ENCODE assay signal across 1 cellular context in the genomic region with DNA sequence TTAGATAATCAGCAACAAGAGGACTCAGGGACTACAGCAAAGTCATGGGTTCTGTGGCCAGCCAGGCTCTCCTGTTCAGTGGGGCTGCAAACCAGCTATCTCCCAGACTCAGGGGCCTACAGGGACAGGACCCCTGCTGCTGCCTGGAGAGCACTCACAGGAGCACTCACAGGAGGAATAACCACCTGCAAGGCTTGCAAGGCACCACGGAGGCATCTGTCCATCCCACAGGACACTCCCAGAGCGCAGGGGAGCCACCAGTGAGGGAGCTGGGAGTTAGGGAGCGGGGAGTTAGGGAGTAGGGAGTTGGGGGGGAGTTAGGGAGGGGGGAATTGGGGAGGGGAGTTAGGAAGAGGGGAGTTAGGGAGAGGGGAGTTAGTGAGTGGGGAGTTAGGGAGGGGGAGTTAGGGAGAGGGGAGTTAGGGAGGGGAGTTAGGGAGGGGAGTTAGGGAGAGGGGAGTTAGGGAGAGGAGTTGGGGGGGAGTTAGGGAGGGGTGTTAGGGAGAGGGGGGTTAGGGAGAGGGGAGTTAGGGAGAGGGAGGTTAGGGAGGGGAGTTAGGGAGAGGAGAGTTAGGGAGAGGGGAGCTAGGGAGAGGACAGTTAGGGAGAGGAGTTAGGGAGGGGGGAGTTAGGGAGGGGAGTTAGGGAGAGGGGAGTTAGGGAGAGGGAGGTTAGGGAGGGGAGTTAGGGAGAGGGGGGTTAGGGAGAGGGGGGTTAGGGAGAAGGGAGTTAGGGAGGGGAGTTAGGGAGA.
TF ChIP-seq lines count a peak whose summit lies in the region.

No MANE protein-coding gene starts in this region.

TF ChIP-seq in GM23338, 12 proteins besides CTCF, POLR2A, EP300 and RAD21:
- TF ChIP-seq POLR2AphosphoS5 (IDR thresholded peaks at IDR 0.05; ENCODE audit: low read depth) (peak; percentile 22; the same call in 1 of the 2 replicates), STAT1 (IDR thresholded peaks at IDR 0.05; ENCODE audit: unreplicated experiment) (no peak)
